In genomic region chr18:23502516-23503037, GRCh38 we compare ENCODE assay signal across 8 cellular contexts. TPM values are rescaled to one million over a fixed set of nuclear protein-coding genes. Genes with fewer than 3 reads are reported as not detected.
DNase-seq lines count a peak whose midpoint lies in the region; ATAC-seq and TF ChIP-seq lines count a peak whose summit lies in the region.

No MANE protein-coding gene starts in this region.

- TF ChIP-seq POLR2A in adrenal gland (IDR thresholded peaks at IDR 0.05): no peak

- peak overlapping the region in 2 of 4 donors; percentile 69 to 91 for H3K4me3 ChIP-seq in adrenal gland
- peak overlapping the region; percentile 72 to 98 (median 74) for H3K4me3 ChIP-seq in liver (ENCODE audit: low read depth in 1 of 3, low read length in 3 of 3)
- peak overlapping the region; percentile 89 to 99 for H3K4me3 ChIP-seq in tibial artery

- intact Hi-C loops in adrenal gland (cut with DNase I): no loop called here
- intact Hi-C loops in tibial artery (cut with DNase I; ENCODE audit: low total_unique reads): loop anchor here (1.0 to 10.0 kb wide), 3 partner anchors 45 to 368 kb away; partner anchors contain the start of genes CABLES1 and NPC1

- 10 to 19% (median 16%) methylated on average over 6 of the region's 6 CpGs for WGBS in adrenal gland, 4 donors
- WGBS in liver: 15% methylated on average over 6 of the region's 6 CpGs

- peaks cover 53% of the 10 kb centered on the region for H3K4me1 Mint-ChIP-seq in activated T-cell treated with anti-CD3 and anti-CD28 coated beads, Interleukin-2, amount 50 U/mL, for 72 hours (ENCODE audit: low read depth)

- H3K27me3 ChIP-seq in adrenal gland (no peaks in the 10 kb centered on the region), liver (ENCODE audit: control insufficient read depth in 4 of 4, insufficient read depth in 4 of 4, low read length in 3 of 4) (no peaks in the 10 kb centered on the region), tibial artery (no peaks in the 10 kb centered on the region)

- TF ChIP-seq CTCF in adrenal gland (IDR thresholded peaks at IDR 0.05): no peak
- no peak for TF ChIP-seq CTCF in liver (IDR thresholded peaks at IDR 0.05; ENCODE audit: low read depth, low read length, missing input control)
- no peak for TF ChIP-seq CTCF in tibial artery (IDR thresholded peaks at IDR 0.05)

- H3K9me3 ChIP-seq in adrenal gland (replicated peaks in 1 of 3) (no peaks in the 10 kb centered on the region), liver (ENCODE audit: control insufficient read depth in 4 of 4, low read length in 3 of 4) (no peaks in the 10 kb centered on the region), tibial artery (no peaks in the 10 kb centered on the region)

- no peak for TF ChIP-seq RAD21 in liver (IDR thresholded peaks at IDR 0.05)

- H3K36me3 ChIP-seq in adrenal gland (replicated peaks in 1 of 2) (no peaks in the 10 kb centered on the region), liver (ENCODE audit: control insufficient read depth in 4 of 4, insufficient read depth in 3 of 4, low read depth in 1 of 4, low read length in 3 of 4) (no peaks in the 10 kb centered on the region), tibial artery (peaks cover 0 to under 1% (median 0%) of the 10 kb centered on the region in 3 donors)

- DNase-seq in activated T-cell treated with anti-CD3 and anti-CD28 coated beads, Interleukin-2, amount 50 U/mL, for 72 hours: no peak
- DNase-seq in activated T-cell treated with anti-CD3 and anti-CD28 coated beads, Interleukin-2, amount 50 U/mL, for 1 hour: no peak
- no peak for DNase-seq in adrenal gland
- no peak for DNase-seq in tibial artery
- no peak for DNase-seq in hepatic stellate cell (ENCODE audit: low spot score)
- no peak for DNase-seq in activated CD4-positive, CD25-positive, alpha-beta regulatory T cell (lab: John Stamatoyannopoulos, UW)

- no peaks in the 10 kb centered on the region for H3K27me3 Mint-ChIP-seq in activated T-cell treated with anti-CD3 and anti-CD28 coated beads, Interleukin-2, amount 50 U/mL, for 72 hours (ENCODE audit: low read depth)

- no peaks in the 10 kb centered on the region for H3K9me3 Mint-ChIP-seq in activated T-cell treated with anti-CD3 and anti-CD28 coated beads, Interleukin-2, amount 50 U/mL, for 72 hours

- peak overlapping the region; percentile 87 for H3K27ac Mint-ChIP-seq in activated T-cell treated with anti-CD3 and anti-CD28 coated beads, Interleukin-2, amount 50 U/mL, for 72 hours

- H3K27ac ChIP-seq in adrenal gland (peak overlapping the region; percentile 73 to 93 (median 88)), liver (ENCODE audit: low read depth in 1 of 2, low read length in 2 of 2) (peak overlapping the region; percentile 89), tibial artery (peak overlapping the region; percentile 90 to 93)

- peaks cover 6 to 15% of the 10 kb centered on the region in 2 donors for H3K4me1 ChIP-seq in adrenal gland (replicated peaks in 1 of 2)
- H3K4me1 ChIP-seq in liver (ENCODE audit: control insufficient read depth in 4 of 4, insufficient read depth in 4 of 4, low read length in 3 of 4): peaks cover 0 to 23% (median 12%) of the 10 kb centered on the region in 4 donors
- H3K4me1 ChIP-seq in tibial artery: peaks cover 0 to 41% (median 28%) of the 10 kb centered on the region in 4 donors

- peaks cover 10 to 13% of the 10 kb centered on the region in 2 donors for H3K36me3 Mint-ChIP-seq in activated T-cell treated with anti-CD3 and anti-CD28 coated beads, Interleukin-2, amount 50 U/mL, for 72 hours (ENCODE audit: insufficient read depth in 2 of 2)

- H3K9ac ChIP-seq in liver (ENCODE audit: low read depth in 1 of 2, low read length in 2 of 2): peak overlapping the region; percentile 68 to 80

- ATAC-seq in activated T-cell treated with anti-CD3 and anti-CD28 coated beads, Interleukin-2, amount 50 U/mL, for 72 hours (replicated peaks in 1 of 2): no peak
- no peak for ATAC-seq in HG03439 (IDR thresholded peaks at IDR 0.05; ENCODE audit: unreplicated experiment)

- peak overlapping the region; percentile 86 to 91 for H3K4me3 Mint-ChIP-seq in activated T-cell treated with anti-CD3 and anti-CD28 coated beads, Interleukin-2, amount 50 U/mL, for 72 hours

TF ChIP-seq in liver, 16 proteins besides CTCF, POLR2A, EP300 and RAD21:
- TF ChIP-seq, protein P1, sequence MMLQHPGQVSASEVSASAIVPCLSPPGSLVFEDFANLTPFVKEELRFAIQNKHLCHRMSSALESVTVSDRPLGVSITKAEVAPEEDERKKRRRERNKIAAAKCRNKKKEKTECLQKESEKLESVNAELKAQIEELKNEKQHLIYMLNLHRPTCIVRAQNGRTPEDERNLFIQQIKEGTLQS (IDR thresholded peaks at IDR 0.05): no peak
- TF ChIP-seq SP1 (IDR thresholded peaks at IDR 0.05): no peak
- TF ChIP-seq HNF4G (IDR thresholded peaks at IDR 0.05): no peak
- no peak for TF ChIP-seq EGR1 (IDR thresholded peaks at IDR 0.05; ENCODE audit: low read depth in 2 of 2)
- TF ChIP-seq YY1 (IDR thresholded peaks at IDR 0.05): no peak
- TF ChIP-seq, protein P2, sequence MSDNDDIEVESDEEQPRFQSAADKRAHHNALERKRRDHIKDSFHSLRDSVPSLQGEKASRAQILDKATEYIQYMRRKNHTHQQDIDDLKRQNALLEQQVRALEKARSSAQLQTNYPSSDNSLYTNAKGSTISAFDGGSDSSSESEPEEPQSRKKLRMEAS (IDR thresholded peaks at IDR 0.05): no peak
- TF ChIP-seq HNF4A (conservative IDR thresholded peaks at IDR 0.05): no peak
- TF ChIP-seq, protein P3, sequence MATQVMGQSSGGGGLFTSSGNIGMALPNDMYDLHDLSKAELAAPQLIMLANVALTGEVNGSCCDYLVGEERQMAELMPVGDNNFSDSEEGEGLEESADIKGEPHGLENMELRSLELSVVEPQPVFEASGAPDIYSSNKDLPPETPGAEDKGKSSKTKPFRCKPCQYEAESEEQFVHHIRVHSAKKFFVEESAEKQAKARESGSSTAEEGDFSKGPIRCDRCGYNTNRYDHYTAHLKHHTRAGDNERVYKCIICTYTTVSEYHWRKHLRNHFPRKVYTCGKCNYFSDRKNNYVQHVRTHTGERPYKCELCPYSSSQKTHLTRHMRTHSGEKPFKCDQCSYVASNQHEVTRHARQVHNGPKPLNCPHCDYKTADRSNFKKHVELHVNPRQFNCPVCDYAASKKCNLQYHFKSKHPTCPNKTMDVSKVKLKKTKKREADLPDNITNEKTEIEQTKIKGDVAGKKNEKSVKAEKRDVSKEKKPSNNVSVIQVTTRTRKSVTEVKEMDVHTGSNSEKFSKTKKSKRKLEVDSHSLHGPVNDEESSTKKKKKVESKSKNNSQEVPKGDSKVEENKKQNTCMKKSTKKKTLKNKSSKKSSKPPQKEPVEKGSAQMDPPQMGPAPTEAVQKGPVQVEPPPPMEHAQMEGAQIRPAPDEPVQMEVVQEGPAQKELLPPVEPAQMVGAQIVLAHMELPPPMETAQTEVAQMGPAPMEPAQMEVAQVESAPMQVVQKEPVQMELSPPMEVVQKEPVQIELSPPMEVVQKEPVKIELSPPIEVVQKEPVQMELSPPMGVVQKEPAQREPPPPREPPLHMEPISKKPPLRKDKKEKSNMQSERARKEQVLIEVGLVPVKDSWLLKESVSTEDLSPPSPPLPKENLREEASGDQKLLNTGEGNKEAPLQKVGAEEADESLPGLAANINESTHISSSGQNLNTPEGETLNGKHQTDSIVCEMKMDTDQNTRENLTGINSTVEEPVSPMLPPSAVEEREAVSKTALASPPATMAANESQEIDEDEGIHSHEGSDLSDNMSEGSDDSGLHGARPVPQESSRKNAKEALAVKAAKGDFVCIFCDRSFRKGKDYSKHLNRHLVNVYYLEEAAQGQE (IDR thresholded peaks at IDR 0.05): no peak
- TF ChIP-seq TAF1 (conservative IDR thresholded peaks at IDR 0.05): no peak
- no peak for TF ChIP-seq FOXA2 (IDR thresholded peaks at IDR 0.05)
- no peak for TF ChIP-seq RXRA (IDR thresholded peaks at IDR 0.05)
- no peak for TF ChIP-seq GABPA (IDR thresholded peaks at IDR 0.05 in 1 of 2, conservative IDR thresholded peaks at IDR 0.05 in 1 of 2)
- no peak for TF ChIP-seq ZBTB33 (IDR thresholded peaks at IDR 0.05)
- TF ChIP-seq FOXA1 (IDR thresholded peaks at IDR 0.05): no peak

RNA-seq across cellular contexts. Expression of gene RMC1, which starts 0.7 kb away (rescaled TPM):
- total RNA-seq in activated T-cell treated with anti-CD3 and anti-CD28 coated beads, Interleukin-2, amount 50 U/mL, for 72 hours: 10 to 100 TPM; 46.8 to 52.3 TPM
- total RNA-seq in adrenal gland: 10 to 100 TPM; 10.2 to 40.4 (median 23.0) TPM
- polyA plus RNA-seq in adrenal gland: 10 to 100 TPM; 25.2 to 61.7 (median 58.6) TPM
- total RNA-seq in liver: 10 to 100 TPM; 20.6 to 24.7 TPM
- polyA plus RNA-seq in liver: 10 to 100 TPM; 15.6 to 21.0 TPM

RNA-seq across cellular contexts. Expression of gene RIOK3, which starts 49.5 kb away (rescaled TPM):
- 10 to 100 TPM; 75.9 to 95.8 TPM for total RNA-seq in activated T-cell treated with anti-CD3 and anti-CD28 coated beads, Interleukin-2, amount 50 U/mL, for 72 hours
- total RNA-seq in adrenal gland: 10 to 100 TPM; 22.5 to 53.3 (median 48.1) TPM
- 10 to 100 TPM; 36.3 to 55.1 (median 45.7) TPM for polyA plus RNA-seq in adrenal gland
- total RNA-seq in liver: 100 to 1,000 TPM in 1 of 2 donors, 10 to 100 TPM in 1; 52.1 to 104 TPM
- polyA plus RNA-seq in liver: 10 to 100 TPM; 29.9 to 33.4 TPM
